ENCODE assay signal across 23 cellular contexts in the genomic region with DNA sequence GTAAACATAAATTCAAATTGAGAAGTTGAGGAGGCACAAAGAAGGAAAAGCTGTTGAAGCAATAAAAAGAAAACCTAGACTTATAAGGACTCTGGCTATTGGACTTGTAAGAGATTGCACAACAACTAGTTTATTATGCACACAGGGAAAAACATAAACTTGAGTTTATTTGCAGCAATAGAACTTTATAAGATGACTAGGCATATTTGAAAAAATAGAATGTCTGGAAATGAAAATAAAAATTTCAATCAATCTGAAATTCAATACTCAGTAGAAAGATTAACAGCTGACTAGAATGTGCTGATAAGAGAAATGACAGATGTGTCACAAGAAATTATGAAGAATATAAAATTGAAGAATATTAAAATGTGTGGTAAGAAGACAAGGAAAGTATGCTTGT.
"Had no signal": no experiment of that assay in that cellular context is flagged by ENCODE, and none has a peak within 500 bp of the region (broad histone marks: within the 10 kb centered on the region; RNA-seq: fewer than 3 reads in every experiment).

No MANE protein-coding gene starts in this region.

- H3K4me3 ChIP-seq: MG63 had no signal

- H3K9me3 ChIP-seq: MG63 had no signal

- DNase-seq: Karpas-422; KG1; MG63; NCI-H1092; NCI-H1105 treated with DMSO at 0.1 percent for 48 hours; NCI-H1436; NCI-H187; NCI-H2029; NCI-H2081 treated with DMSO at 0.1 percent for 48 hours; NCI-H2171; NCI-H226; NCI-H446; NCI-H510A; NCI-H524 treated with DMSO at 0.1 percent for 48 hours; NCI-H69; NCI-H774; NK-92 treated with Interleukin-12 subunit alpha and Interleukin-12 subunit beta, amount 100 ng/mL, for 24 hours; PC-3; SHP77; SW 1271; T-cell had no signal

- ATAC-seq: Panc1, PC-3, T-cell had no signal

- H3K27me3 ChIP-seq: MG63 had no signal

- H3K27ac ChIP-seq: RWPE1 had no signal

- H3K36me3 ChIP-seq: MG63 had no signal
